14 cellular contexts compared by ENCODE assay signal in genomic region chr1:205563927-205564441, GRCh38. TPM values are rescaled to one million over a fixed set of nuclear protein-coding genes. Genes with fewer than 3 reads are reported as not detected.
DNase-seq lines count a peak whose midpoint lies in the region; ATAC-seq and FAIRE-seq lines count a peak whose summit lies in the region.
"Had no signal": no experiment of that assay in that cellular context is flagged by ENCODE, and none has a peak within 500 bp of the region (broad histone marks: within the 10 kb centered on the region; RNA-seq: fewer than 3 reads in every experiment).

No MANE protein-coding gene starts in this region.

- ATAC-seq in stimulated activated naive CD8-positive, alpha-beta T cell treated with anti-CD3 and anti-CD28 coated beads, Interleukin-15, amount 100 ng/mL, for 72 hours, result no peak
- ATAC-seq in naive thymus-derived CD8-positive, alpha-beta T cell, result no peak

- WGBS in small intestine, 3 donors, result 47 to 64% (median 53%) methylated on average over 5 of the region's 5 CpGs

- H3K4me3 Mint-ChIP-seq in stimulated activated naive CD8-positive, alpha-beta T cell treated with anti-CD3 and anti-CD28 coated beads, Interleukin-15, amount 100 ng/mL, for 72 hours, result no peak overlapping the region
- no peak overlapping the region for H3K4me3 Mint-ChIP-seq in naive thymus-derived CD8-positive, alpha-beta T cell
- H3K4me3 Mint-ChIP-seq: stimulated activated naive CD8-positive, alpha-beta T cell treated with anti-CD3 and anti-CD28 coated beads, Interleukin-15, Interleukin-2, amounts not matched to agents 100 ng/mL and 50 ng/mL, for 24 hours had no signal

- H3K27me3 Mint-ChIP-seq in stimulated activated naive CD8-positive, alpha-beta T cell treated with anti-CD3 and anti-CD28 coated beads, Interleukin-15, amount 100 ng/mL, for 72 hours, result peaks cover 89% of the 10 kb centered on the region
- H3K27me3 Mint-ChIP-seq in naive thymus-derived CD8-positive, alpha-beta T cell, result peaks cover 21 to 67% (median 36%) of the 10 kb centered on the region in 5 donors

- H3K27ac ChIP-seq in small intestine (ENCODE audit: low read depth in 1 of 2, low read length in 1 of 2), result no peak overlapping the region
- H3K27ac ChIP-seq: BLaER1, pancreas had no signal

- POLR2A ChIA-PET in naive thymus-derived CD8-positive, alpha-beta T cell (lab: Charles Lee), result no interaction called here

- peak overlapping the region in 1 of 2 donors; percentile 14 for H3K27ac Mint-ChIP-seq in stimulated activated naive CD8-positive, alpha-beta T cell treated with anti-CD3 and anti-CD28 coated beads, Interleukin-15, amount 100 ng/mL, for 72 hours
- H3K27ac Mint-ChIP-seq in naive thymus-derived CD8-positive, alpha-beta T cell, result no peak overlapping the region
- H3K27ac Mint-ChIP-seq: stimulated activated naive CD8-positive, alpha-beta T cell treated with anti-CD3 and anti-CD28 coated beads, Interleukin-15, Interleukin-2, amounts not matched to agents 100 ng/mL and 50 ng/mL, for 24 hours had no signal

- H3K4me3 ChIP-seq in small intestine (ENCODE audit: low read depth in 1 of 2, low read length in 2 of 2), result no peak overlapping the region
- H3K4me3 ChIP-seq: BLaER1, pancreas had no signal

- H3K9me3 ChIP-seq in small intestine (ENCODE audit: control insufficient read depth, low read depth), result no peaks in the 10 kb centered on the region
- H3K9me3 ChIP-seq: pancreas had no signal

- no peak for FAIRE-seq in small intestine (lab: Jason Lieb, UNC)
- FAIRE-seq: pancreas had no signal

- H3K9me3 Mint-ChIP-seq in stimulated activated naive CD8-positive, alpha-beta T cell treated with anti-CD3 and anti-CD28 coated beads, Interleukin-15, amount 100 ng/mL, for 72 hours, result peaks cover 4 to 11% of the 10 kb centered on the region in 2 donors
- H3K9me3 Mint-ChIP-seq in naive thymus-derived CD8-positive, alpha-beta T cell, result peaks cover 0 to 29% (median 10%) of the 10 kb centered on the region in 9 donors
- H3K9me3 Mint-ChIP-seq: stimulated activated naive CD8-positive, alpha-beta T cell treated with anti-CD3 and anti-CD28 coated beads, Interleukin-15, Interleukin-2, amounts not matched to agents 100 ng/mL and 50 ng/mL, for 24 hours had no signal

- no peaks in the 10 kb centered on the region for H3K4me1 ChIP-seq in small intestine (ENCODE audit: control insufficient read depth in 2 of 2, insufficient read depth in 1 of 2, low read depth in 1 of 2, low read length in 1 of 2)

- peaks cover 0 to 10% (median 3%) of the 10 kb centered on the region in 3 donors for H3K36me3 Mint-ChIP-seq in naive thymus-derived CD8-positive, alpha-beta T cell

- H3K36me3 ChIP-seq in small intestine (ENCODE audit: control insufficient read depth in 2 of 2, insufficient read depth in 2 of 2, low read length in 2 of 2), result no peaks in the 10 kb centered on the region
- H3K36me3 ChIP-seq: BLaER1, pancreas had no signal

- no peaks in the 10 kb centered on the region for H3K4me1 Mint-ChIP-seq in stimulated activated naive CD8-positive, alpha-beta T cell treated with anti-CD3 and anti-CD28 coated beads, Interleukin-15, amount 100 ng/mL, for 72 hours
- peaks cover 0 to 4% (median 2%) of the 10 kb centered on the region in 4 donors for H3K4me1 Mint-ChIP-seq in naive thymus-derived CD8-positive, alpha-beta T cell

- in situ Hi-C loops in G401 (cut with HindIII; ENCODE audit: low sequenced_read_pairs), result no loop called here

- DNase-seq in G401 (ENCODE audit: low spot score), result peak; percentile 48
- peak; percentile 47 for DNase-seq in NCI-H510A treated with DMSO at 0.1 percent for 48 hours (lab: John Stamatoyannopoulos, UW)
- DNase-seq in ecto neural progenitor cell (ENCODE audit: low spot score), result peak; percentile 32
- DNase-seq in small intestine, result peak; percentile 50
- DNase-seq in NAMALWA (ENCODE audit: low spot score), result no peak
- no peak for DNase-seq in stimulated activated naive CD8-positive, alpha-beta T cell treated with anti-CD3 and anti-CD28 coated beads, Interleukin-15, amount 100 ng/mL, for 72 hours
- DNase-seq in naive thymus-derived CD8-positive, alpha-beta T cell, result no peak
- DNase-seq: activated naive CD4-positive, alpha-beta T cell treated with Interleukin-2 at 50 U/mL for 16 hours; hippocampal formation; NCI-H1105; NCI-H446 had no signal

- peaks cover 0 to 11% of the 10 kb centered on the region in 2 donors for H3K27me3 ChIP-seq in small intestine (ENCODE audit: control insufficient read depth in 2 of 2, insufficient read depth in 2 of 2, low read length in 2 of 2)
- H3K27me3 ChIP-seq: pancreas had no signal

RNA-seq across cellular contexts. Expression of gene CDK18, which starts 59.5 kb away (rescaled TPM):
- 4.0 and 6.6 TPM in 2 replicates for total RNA-seq in G401 (2014; rRNA removed; shearing (Covaris generic))
- polyA plus RNA-seq in small intestine, result 10 to 100 TPM; 32.7 to 62.4 (median 43.8) TPM
- total RNA-seq in naive thymus-derived CD8-positive, alpha-beta T cell, result 1 to 10 TPM; 5.7 to 6.1 TPM
- 1 to 10 TPM in 2 of 3 donors, under 1 TPM in 1; 0.32 to 1.3 (median 1.1) TPM for polyA plus RNA-seq in naive thymus-derived CD8-positive, alpha-beta T cell

Comparison
In these comparisons a context has a peak if more than half of its experiments do, and no peak if none do; other contexts are left out.
1. DNase-seq: peak in G401 (single experiment), NCI-H510A treated with DMSO at 0.1 percent for 48 hours (single experiment), ecto neural progenitor cell (single experiment) and small intestine (single experiment); none in NAMALWA (single experiment), stimulated activated naive CD8-positive, alpha-beta T cell treated with anti-CD3 and anti-CD28 coated beads, Interleukin-15, amount 100 ng/mL, for 72 hours (0 of 2) and naive thymus-derived CD8-positive, alpha-beta T cell (0 of 10).